In genomic region chr10:108812906-108813305, GRCh38 we compare ENCODE assay signal across 6 cellular contexts.
"Had no signal": no experiment of that assay in that cellular context is flagged by ENCODE, and none has a peak within 500 bp of the region (broad histone marks: within the 10 kb centered on the region; RNA-seq: fewer than 3 reads in every experiment).

No MANE protein-coding gene starts in this region.

- ATAC-seq: HepG2, K562 had no signal

- H3K27ac ChIP-seq: HL-60 had no signal

- H3K4me3 ChIP-seq: K562 had no signal

- DNase-seq: IMR-90, KBM-7, KG1 had no signal
